ENCODE assay signal across 8 cellular contexts in genomic region chr16:3065069-3065741, GRCh38. TPM values are rescaled to one million over a fixed set of nuclear protein-coding genes. Genes with fewer than 3 reads are reported as not detected.
DNase-seq lines count a peak whose midpoint lies in the region; ATAC-seq lines count a peak whose summit lies in the region.

IL32 (plus strand) TSS chr16:3065640; CDS start chr16:3065812, 172 bp downstream.

- H3K36me3 Mint-ChIP-seq in activated naive CD8-positive, alpha-beta T cell treated with anti-CD3 and anti-CD28 coated beads, Interleukin-2, amount 10 ng/mL, durations not matched to agents 7 days and 5 days, result peaks cover 54% of the 10 kb centered on the region
- peaks cover 0 to 19% (median 17%) of the 10 kb centered on the region in 3 donors for H3K36me3 Mint-ChIP-seq in immature natural killer cell

- H3K27me3 Mint-ChIP-seq in activated naive CD8-positive, alpha-beta T cell treated with anti-CD3 and anti-CD28 coated beads, Interleukin-2, amount 10 ng/mL, durations not matched to agents 7 days and 5 days, result no peaks in the 10 kb centered on the region
- H3K27me3 Mint-ChIP-seq in immature natural killer cell (ENCODE audit: low read depth in 3 of 3), result peaks cover 2 to 5% (median 4%) of the 10 kb centered on the region in 3 donors

- peak within 1 kb of the TSS; percentile 98 for H3K4me3 Mint-ChIP-seq in activated naive CD8-positive, alpha-beta T cell treated with anti-CD3 and anti-CD28 coated beads, Interleukin-2, amount 10 ng/mL, durations not matched to agents 7 days and 5 days
- H3K4me3 Mint-ChIP-seq in immature natural killer cell, result peak within 1 kb of the TSS; percentile 85 to 99 (median 93)

- ATAC-seq in activated naive CD8-positive, alpha-beta T cell treated with anti-CD3 and anti-CD28 coated beads, Interleukin-2, amount 10 ng/mL, durations not matched to agents 7 days and 5 days (ENCODE audit: low read depth), result peak; percentile 59
- ATAC-seq in GM21423 (IDR thresholded peaks at IDR 0.05; ENCODE audit: unreplicated experiment), result no peak
- no peak for ATAC-seq in HG02973 (IDR thresholded peaks at IDR 0.05; ENCODE audit: unreplicated experiment)

- H3K9me3 Mint-ChIP-seq in activated naive CD8-positive, alpha-beta T cell treated with anti-CD3 and anti-CD28 coated beads, Interleukin-2, amount 10 ng/mL, durations not matched to agents 7 days and 5 days, result no peaks in the 10 kb centered on the region
- no peaks in the 10 kb centered on the region for H3K9me3 Mint-ChIP-seq in immature natural killer cell

- H3K27ac Mint-ChIP-seq in activated naive CD8-positive, alpha-beta T cell treated with anti-CD3 and anti-CD28 coated beads, Interleukin-2, amount 10 ng/mL, durations not matched to agents 7 days and 5 days, result peak within 1 kb of the TSS; percentile 98
- peak within 1 kb of the TSS; percentile 92 to 99 (median 94) for H3K27ac Mint-ChIP-seq in immature natural killer cell

- DNase-seq in EH (ENCODE audit: low read depth), result peak; percentile 80
- DNase-seq in RKO (ENCODE audit: low spot score), result peak; percentile 66
- DNase-seq in activated naive CD8-positive, alpha-beta T cell treated with anti-CD3 and anti-CD28 coated beads, Interleukin-2, amount 10 ng/mL, durations not matched to agents 7 days and 5 days, result peak; percentile 77
- DNase-seq in immature natural killer cell, result peak in 1 of 3 donors; percentile 56
- DNase-seq in stimulated activated CD4-positive, alpha-beta T cell treated with anti-CD3 and anti-CD28 coated beads, Interleukin-4, amount 100 ng/mL, for 48 hours (ENCODE audit: low read depth in 2 of 2), result peak; percentile 56 to 74
- no peak for DNase-seq in GM19238 (ENCODE audit: insufficient read length, low spot score)

- POLR2A ChIA-PET in activated naive CD8-positive, alpha-beta T cell treated with anti-CD3 and anti-CD28 coated beads, Interleukin-2, amount 10 ng/mL, durations not matched to agents 7 days and 5 days (lab: Charles Lee), result interaction anchor here (1.0 to 8.7 kb wide), 17 partner anchors 8 to 85 kb away, joined by 3 to 143 read pairs (median 11); partner anchors contain the start of genes ZNF213 and ZSCAN10

- peaks cover 46% of the 10 kb centered on the region for H3K4me1 Mint-ChIP-seq in activated naive CD8-positive, alpha-beta T cell treated with anti-CD3 and anti-CD28 coated beads, Interleukin-2, amount 10 ng/mL, durations not matched to agents 7 days and 5 days
- H3K4me1 Mint-ChIP-seq in immature natural killer cell, result peaks cover 52 to 58% of the 10 kb centered on the region in 2 donors

RNA-seq across cellular contexts. Expression of gene IL32, which starts in this region (rescaled TPM):
- total RNA-seq in activated naive CD8-positive, alpha-beta T cell treated with anti-CD3 and anti-CD28 coated beads, Interleukin-2, amount 10 ng/mL, durations not matched to agents 7 days and 5 days, result 1,000 to 10,000 TPM; 2,319 to 2,425 TPM
- 1,000 to 10,000 TPM in 1 of 3 donors, 100 to 1,000 TPM in 2; 878 to 1,331 (median 944) TPM for polyA plus RNA-seq in immature natural killer cell
